12 cellular contexts compared by ENCODE assay signal in the genomic region with DNA sequence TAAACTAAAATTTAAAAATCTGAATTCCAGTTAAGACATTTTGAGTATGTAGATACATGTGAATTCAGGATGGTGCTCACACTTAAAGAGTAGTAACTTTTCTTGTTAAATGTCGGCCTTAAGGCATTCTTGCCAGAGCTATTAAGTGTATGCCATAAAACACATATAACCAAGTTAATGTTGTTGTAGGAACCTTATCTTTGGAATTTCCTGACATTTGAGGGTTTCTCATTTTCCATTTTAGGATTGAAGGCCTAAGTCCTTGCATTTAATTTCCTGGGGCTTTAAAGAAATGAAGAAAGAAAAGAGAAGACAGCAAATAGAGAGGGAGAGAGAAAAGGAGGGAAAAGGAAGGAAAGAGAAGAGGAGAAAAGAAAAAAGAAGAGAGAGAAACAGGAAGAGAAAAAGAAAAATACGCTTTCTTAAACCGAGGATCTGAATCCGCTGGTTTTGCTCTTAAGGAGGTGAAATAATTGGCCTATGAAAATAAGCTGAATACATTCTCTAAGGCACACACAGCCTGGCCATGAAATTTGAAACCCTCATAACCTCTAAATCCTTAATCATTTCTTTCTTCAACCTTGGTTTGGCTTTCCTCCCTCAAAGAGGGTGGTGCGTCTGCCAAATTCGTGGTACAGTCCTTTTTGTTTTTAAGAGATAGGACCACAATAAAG. TPM values are rescaled to one million over a fixed set of nuclear protein-coding genes. Genes with fewer than 3 reads are reported as not detected.
DNase-seq lines count a peak whose midpoint lies in the region; ATAC-seq and TF ChIP-seq lines count a peak whose summit lies in the region.
"Had no signal": no experiment of that assay in that cellular context is flagged by ENCODE, and none has a peak within 500 bp of the region (broad histone marks: within the 10 kb centered on the region; RNA-seq: fewer than 3 reads in every experiment).

No MANE protein-coding gene starts in this region.

- no peak overlapping the region for H3K14ac ChIP-seq in mesenchymal stem cell (ENCODE audit: low read length in 2 of 2)

- peak overlapping the region in 11 of 12 donors; percentile 9 to 63 (median 49) for H3K27ac ChIP-seq in heart left ventricle
- peak overlapping the region; percentile 20 to 62 for H3K27ac ChIP-seq in coronary artery
- peak overlapping the region; percentile 59 for H3K27ac ChIP-seq in mesenchymal stem cell (ENCODE audit: low read length, poor library complexity, severe bottlenecking)

- H3K4me3 ChIP-seq in heart left ventricle: no peak overlapping the region
- H3K4me3 ChIP-seq in coronary artery: no peak overlapping the region
- H3K4me3 ChIP-seq in mesenchymal stem cell (ENCODE audit: insufficient read depth in 1 of 2, low read depth in 1 of 2, low read length in 2 of 2): no peak overlapping the region

- no peak overlapping the region for H4K91ac ChIP-seq in mesenchymal stem cell (ENCODE audit: low read length)

- no peak for TF ChIP-seq POLR2A in heart left ventricle (IDR thresholded peaks at IDR 0.05)

- ATAC-seq in heart left ventricle: no peak
- ATAC-seq in Right ventricle myocardium inferior: no peak
- no peak for ATAC-seq in GM21367 (IDR thresholded peaks at IDR 0.05; ENCODE audit: unreplicated experiment)

- no peak overlapping the region for H2BK15ac ChIP-seq in mesenchymal stem cell (ENCODE audit: low read depth, poor library complexity, severe bottlenecking)

- no peak overlapping the region for H2BK5ac ChIP-seq in mesenchymal stem cell (ENCODE audit: low read depth, low read length, poor library complexity, severe bottlenecking)

- H3K27me3 ChIP-seq in heart left ventricle (no peaks in the 10 kb centered on the region), mesenchymal stem cell (ENCODE audit: control insufficient read depth in 1 of 2, insufficient read depth in 1 of 2, low read length in 2 of 2) (no peaks in the 10 kb centered on the region)

- TF ChIP-seq CTCF in heart left ventricle (IDR thresholded peaks at IDR 0.05) (no peak), coronary artery (IDR thresholded peaks at IDR 0.05) (no peak)

- H3K4me2 ChIP-seq in mesenchymal stem cell (ENCODE audit: low read length, poor library complexity, severe bottlenecking): no peak overlapping the region

- H2AFZ ChIP-seq in mesenchymal stem cell (ENCODE audit: low read depth, low read length): no peak overlapping the region

- no peak overlapping the region for H3K4ac ChIP-seq in mesenchymal stem cell (ENCODE audit: low read depth in 1 of 2, low read length in 2 of 2)

- no peaks in the 10 kb centered on the region for H3K9me3 ChIP-seq in heart left ventricle
- no peaks in the 10 kb centered on the region for H3K9me3 ChIP-seq in mesenchymal stem cell (ENCODE audit: control insufficient read depth, low read length)

- H2BK12ac ChIP-seq in mesenchymal stem cell (ENCODE audit: low read length in 2 of 2): no peak overlapping the region

- H3K4me1 ChIP-seq in heart left ventricle (peaks cover 0 to 36% (median 8%) of the 10 kb centered on the region in 12 donors), mesenchymal stem cell (ENCODE audit: control insufficient read depth, insufficient read depth, low read depth, low read length) (peaks cover 22% of the 10 kb centered on the region)

- peaks cover 13% of the 10 kb centered on the region for H3K79me1 ChIP-seq in mesenchymal stem cell (replicated peaks; ENCODE audit: low read length, poor library complexity, severe bottlenecking)

- intact Hi-C loops in heart left ventricle (cut with DNase I) (loop anchor here in 3 of 10 donors (1.0 to 10.0 kb wide), 3 partner anchors 40 to 48 kb away; partner anchors contain the start of gene DENND2A (in 2 of the 3)), Right ventricle myocardium inferior (cut with DNase I) (loop anchor here (5.0 kb wide), 1 partner anchor 40 kb away; no protein-coding TSS in a partner anchor)

- no peak overlapping the region for H2AK5ac ChIP-seq in mesenchymal stem cell (ENCODE audit: low read length, severe bottlenecking)

- H3K36me3 ChIP-seq in heart left ventricle: peaks cover 0 to 23% (median 5%) of the 10 kb centered on the region in 9 donors
- H3K36me3 ChIP-seq in mesenchymal stem cell (ENCODE audit: control insufficient read depth in 1 of 2, insufficient read depth in 2 of 2, low read depth in 1 of 2, low read length in 2 of 2): peaks cover 17 to 21% of the 10 kb centered on the region in 2 experiments

- H3K9ac ChIP-seq in mesenchymal stem cell (ENCODE audit: low read length): peak overlapping the region; percentile 82

- H4K8ac ChIP-seq in mesenchymal stem cell (ENCODE audit: low read length): no peak overlapping the region

- WGBS in heart left ventricle, 4 donors: 62 to 71% (median 64%) methylated on average over 6 of the region's 6 CpGs
- no CpG with 5 or more reads among the region's 6 CpGs for WGBS in mesenchymal stem cell

- H3K18ac ChIP-seq in mesenchymal stem cell (ENCODE audit: low read depth in 1 of 2, low read length in 2 of 2): no peak overlapping the region

- no peak overlapping the region for H3K23ac ChIP-seq in mesenchymal stem cell (ENCODE audit: low read length in 2 of 2)

- H2BK120ac ChIP-seq in mesenchymal stem cell (ENCODE audit: low read depth, low read length): no peak overlapping the region

- no peak for DNase-seq in heart left ventricle
- DNase-seq in Right ventricle myocardium inferior (ENCODE audit: missing footprints): no peak
- no peak for DNase-seq in coronary artery (ENCODE audit: low spot score)
- no peak for DNase-seq in mesenchymal stem cell
- DNase-seq in HK-2 (ENCODE audit: unreplicated experiment): no peak
- no peak for DNase-seq in OCI-M1 (lab: John Stamatoyannopoulos, UW)
- no peak for DNase-seq in Ammon's horn (ENCODE audit: low spot score)
- DNase-seq: activated naive CD4-positive, alpha-beta T cell treated with Interleukin-2 at 50 U/mL for 16 hours; central memory CD4-positive, alpha-beta T cell; NCI-H2227 treated with DMSO at 0.1 percent for 48 hours; small intestine had no signal

RNA-seq across cellular contexts. Expression of gene DENND2A, which starts 43.7 kb away (rescaled TPM):
- total RNA-seq in heart left ventricle (10 to 100 TPM in 6 of 9 donors, 1 to 10 TPM in 3; 6.7 to 17.9 (median 10.8) TPM), Right ventricle myocardium inferior (15.0 TPM)
- polyA plus RNA-seq in heart left ventricle: 1 to 10 TPM; 4.6 to 6.2 TPM
- polyA plus RNA-seq in mesenchymal stem cell (2013, experiment 1 of 2): 17.2 TPM
- 19.9 TPM for polyA plus RNA-seq in mesenchymal stem cell (2013, experiment 2 of 2)
